In the genomic region with DNA sequence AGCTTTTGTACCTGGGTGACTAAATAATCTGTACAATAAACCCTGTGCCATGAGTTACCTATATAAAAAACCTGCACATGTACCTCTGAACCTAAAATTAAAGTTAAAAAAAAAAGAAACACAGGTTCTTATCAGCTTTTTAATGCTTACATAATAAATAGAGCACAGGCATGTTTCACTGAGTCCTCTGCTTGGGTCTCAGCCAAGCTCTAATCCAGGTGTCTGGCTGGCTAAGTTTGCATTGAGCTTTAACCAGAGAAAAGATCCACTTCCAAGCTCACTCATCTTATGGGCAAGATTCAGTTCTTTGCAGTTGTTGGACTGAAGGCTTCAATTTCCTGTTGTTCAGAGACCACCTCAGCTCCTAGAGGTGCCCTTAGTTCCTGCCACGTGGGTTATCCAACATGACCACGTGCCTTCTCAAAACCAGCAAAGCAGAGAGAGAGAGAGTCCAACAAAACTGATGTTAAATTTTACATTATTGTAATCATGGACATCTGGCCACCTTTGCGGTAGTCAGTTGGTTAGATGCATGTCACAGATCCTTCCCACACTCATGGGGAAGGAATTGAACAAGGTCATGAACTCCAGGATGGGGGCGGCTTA, we compare ENCODE assay signal across 26 cellular contexts.
"Had no signal": no experiment of that assay in that cellular context is flagged by ENCODE, and none has a peak within 500 bp of the region (broad histone marks: within the 10 kb centered on the region; RNA-seq: fewer than 3 reads in every experiment).

No MANE protein-coding gene starts in this region.

- DNase-seq: dermis blood vessel endothelial cell; effector memory CD4-positive, alpha-beta T cell; foreskin melanocyte; glutamatergic neuron; heart right ventricle; hippocampal formation; left cardiac atrium; left ventricle myocardium inferior; lower lobe of right lung; naive thymus-derived CD8-positive, alpha-beta T cell; nephron progenitor cell; nucleus accumbens; posterior cingulate gyrus; psoas muscle; stimulated activated CD4-positive, alpha-beta T cell treated with anti-CD3 and anti-CD28 coated beads, Interleukin-2, amount 100 ng/mL, for 24 hours; stimulated activated CD4-positive, alpha-beta T cell treated with anti-CD3 and anti-CD28 coated beads, Interleukin-4, amount 100 ng/mL, for 24 hours; stimulated activated naive CD4-positive, alpha-beta T cell treated with Interleukin-2 at 50 U/mL for 16 hours; substantia nigra; testis; tibial artery; upper lobe of left lung; uterus had no signal

- H3K36me3 Mint-ChIP-seq: stimulated activated effector memory CD8-positive, alpha-beta T cell treated with anti-CD3 and anti-CD28 coated beads, Interleukin-12 subunit alpha, Interleukin-12 subunit beta, amount 100 ng/mL, for 72 hours had no signal

- H3K4me1 ChIP-seq: esophagus muscularis mucosa, heart right ventricle, left ventricle myocardium inferior, lower lobe of right lung, psoas muscle, testis, tibial artery, upper lobe of left lung, uterus had no signal

- H3K4me3 Mint-ChIP-seq: nephron progenitor cell; stimulated activated effector memory CD8-positive, alpha-beta T cell treated with anti-CD3 and anti-CD28 coated beads, Interleukin-12 subunit alpha, Interleukin-12 subunit beta, amount 100 ng/mL, for 72 hours had no signal

- H3K4me1 Mint-ChIP-seq: naive thymus-derived CD8-positive, alpha-beta T cell had no signal

- H3K9me3 ChIP-seq: testis had no signal

- H3K4me3 ChIP-seq: coronary artery, esophagus muscularis mucosa, heart right ventricle, left ventricle myocardium inferior, lower lobe of right lung, psoas muscle, testis, tibial artery, upper lobe of left lung, uterus had no signal

- H3K36me3 ChIP-seq: esophagus muscularis mucosa, heart right ventricle, left ventricle myocardium inferior, lower lobe of right lung, tibial artery, upper lobe of left lung, uterus had no signal

- H3K27ac Mint-ChIP-seq: naive thymus-derived CD8-positive, alpha-beta T cell; nephron progenitor cell; stimulated activated effector memory CD8-positive, alpha-beta T cell treated with anti-CD3 and anti-CD28 coated beads, Interleukin-12 subunit alpha, Interleukin-12 subunit beta, amount 100 ng/mL, for 72 hours had no signal

- ATAC-seq: heart right ventricle; left cardiac atrium; lower lobe of right lung; naive thymus-derived CD8-positive, alpha-beta T cell; psoas muscle; sciatic nerve; stimulated activated effector memory CD8-positive, alpha-beta T cell treated with anti-CD3 and anti-CD28 coated beads, Interleukin-12 subunit alpha, Interleukin-12 subunit beta, amount 100 ng/mL, for 72 hours had no signal

- H3K27me3 ChIP-seq: esophagus muscularis mucosa, heart right ventricle, testis, tibial artery, upper lobe of left lung, uterus had no signal

- H3K27ac ChIP-seq: coronary artery, esophagus muscularis mucosa, heart right ventricle, left ventricle myocardium inferior, lower lobe of right lung, psoas muscle, testis, tibial artery, upper lobe of left lung, uterus had no signal
